In genomic region chr2:29001791-29002190, GRCh38 we compare ENCODE assay signal across 24 cellular contexts. TPM values are rescaled to one million over a fixed set of nuclear protein-coding genes. Genes with fewer than 3 reads are reported as not detected.
DNase-seq lines count a peak whose midpoint lies in the region; ATAC-seq and TF ChIP-seq lines count a peak whose summit lies in the region.
"Had no signal": no experiment of that assay in that cellular context is flagged by ENCODE, and none has a peak within 500 bp of the region (broad histone marks: within the 10 kb centered on the region; RNA-seq: fewer than 3 reads in every experiment).

No MANE protein-coding gene starts in this region.

- CTCF ChIA-PET in CD4-positive, alpha-beta T cell (lab: Charles Lee): interaction anchor here (0.7 kb wide), 1 partner anchor 20 kb away, joined by 3 read pairs; no protein-coding TSS in a partner anchor

- no peak overlapping the region for H3K4me2 ChIP-seq in BLaER1

- peak overlapping the region; percentile 92 for H3K27ac Mint-ChIP-seq in CD4-positive, alpha-beta T cell
- peak overlapping the region; percentile 53 for H3K27ac Mint-ChIP-seq in activated T-helper 17 cell treated with anti-CD3 and anti-CD28 coated beads, Interleukin-2, amount 50 U/mL, for 72 hours
- peak overlapping the region; percentile 79 to 95 (median 90) for H3K27ac Mint-ChIP-seq in naive thymus-derived CD8-positive, alpha-beta T cell
- H3K27ac Mint-ChIP-seq: activated naive CD4-positive, alpha-beta T cell treated with anti-CD3 and anti-CD28 coated beads, Interleukin-2, amount 50 U/mL, for 72 hours; activated T-cell treated with anti-CD3 and anti-CD28 coated beads, Interleukin-2, amount 50 U/mL, for 72 hours had no signal

- peaks cover 39% of the 10 kb centered on the region for H3K4me1 Mint-ChIP-seq in CD4-positive, alpha-beta T cell (ENCODE audit: low read depth)
- H3K4me1 Mint-ChIP-seq in activated T-helper 17 cell treated with anti-CD3 and anti-CD28 coated beads, Interleukin-2, amount 50 U/mL, for 72 hours: peaks cover 14% of the 10 kb centered on the region
- peaks cover 24 to 42% (median 36%) of the 10 kb centered on the region in 4 donors for H3K4me1 Mint-ChIP-seq in naive thymus-derived CD8-positive, alpha-beta T cell

- TF ChIP-seq CTCF in CD4-positive, alpha-beta T cell (IDR thresholded peaks at IDR 0.05): no peak

- no peaks in the 10 kb centered on the region for H3K27me3 Mint-ChIP-seq in CD4-positive, alpha-beta T cell
- no peaks in the 10 kb centered on the region for H3K27me3 Mint-ChIP-seq in activated T-helper 17 cell treated with anti-CD3 and anti-CD28 coated beads, Interleukin-2, amount 50 U/mL, for 72 hours
- no peaks in the 10 kb centered on the region for H3K27me3 Mint-ChIP-seq in naive thymus-derived CD8-positive, alpha-beta T cell

- no peaks in the 10 kb centered on the region for H3K27me3 ChIP-seq in BLaER1
- no peaks in the 10 kb centered on the region for H3K27me3 ChIP-seq in CD4-positive, alpha-beta T cell (ENCODE audit: control insufficient read depth, insufficient read depth, low read length)
- H3K27me3 ChIP-seq: gastrocnemius medialis, left lung, ovary had no signal

- no peaks in the 10 kb centered on the region for H3K36me3 ChIP-seq in BLaER1
- H3K36me3 ChIP-seq: gastrocnemius medialis, left lung, ovary had no signal

- peak overlapping the region; percentile 62 for H3K4me3 Mint-ChIP-seq in CD4-positive, alpha-beta T cell
- peak overlapping the region; percentile 37 for H3K4me3 Mint-ChIP-seq in activated T-helper 17 cell treated with anti-CD3 and anti-CD28 coated beads, Interleukin-2, amount 50 U/mL, for 72 hours
- peak overlapping the region in 7 of 10 donors; percentile 5 to 75 (median 46) for H3K4me3 Mint-ChIP-seq in naive thymus-derived CD8-positive, alpha-beta T cell
- H3K4me3 Mint-ChIP-seq: activated T-cell treated with anti-CD3 and anti-CD28 coated beads, Interleukin-2, amount 50 U/mL, for 72 hours had no signal

- no peaks in the 10 kb centered on the region for H3K9me3 ChIP-seq in BLaER1
- H3K9me3 ChIP-seq in CD4-positive, alpha-beta T cell (ENCODE audit: control insufficient read depth, low read length): no peaks in the 10 kb centered on the region
- H3K9me3 ChIP-seq: gastrocnemius medialis, left lung, ovary had no signal

- peaks cover 21% of the 10 kb centered on the region for H3K4me1 ChIP-seq in BLaER1
- H3K4me1 ChIP-seq: gastrocnemius medialis had no signal

- H3K9ac ChIP-seq in BLaER1: no peak overlapping the region
- H3K9ac ChIP-seq: GM23248 had no signal

- H3K4me3 ChIP-seq in BLaER1: no peak overlapping the region
- H3K4me3 ChIP-seq: gastrocnemius medialis, GM23248, left lung, ovary, skin epidermis had no signal

- no peaks in the 10 kb centered on the region for H4K20me1 ChIP-seq in BLaER1

- 0 out of 2 replicates have a peak overlapping the region, but pooled peaks have one; percentile 22 for H3K27ac ChIP-seq in BLaER1
- H3K27ac ChIP-seq in CD4-positive, alpha-beta T cell (ENCODE audit: low read depth, low read length): no peak overlapping the region
- H3K27ac ChIP-seq: gastrocnemius medialis, GM23248, HL-60, left lung, ovary had no signal

- no peaks in the 10 kb centered on the region for H3K36me3 Mint-ChIP-seq in CD4-positive, alpha-beta T cell (ENCODE audit: low read depth)
- H3K36me3 Mint-ChIP-seq in activated T-helper 17 cell treated with anti-CD3 and anti-CD28 coated beads, Interleukin-2, amount 50 U/mL, for 72 hours (ENCODE audit: low read depth): no peaks in the 10 kb centered on the region
- no peaks in the 10 kb centered on the region for H3K36me3 Mint-ChIP-seq in naive thymus-derived CD8-positive, alpha-beta T cell
- H3K36me3 Mint-ChIP-seq: activated naive CD4-positive, alpha-beta T cell treated with anti-CD3 and anti-CD28 coated beads, Interleukin-2, amount 50 U/mL, for 72 hours had no signal

- ATAC-seq in CD4-positive, alpha-beta T cell (ENCODE audit: poor library complexity): peak; percentile 43
- ATAC-seq in activated T-helper 17 cell treated with anti-CD3 and anti-CD28 coated beads, Interleukin-2, amount 50 U/mL, for 72 hours (replicated peaks): peak; percentile 25
- peak; percentile 31 to 41 for ATAC-seq in naive thymus-derived CD8-positive, alpha-beta T cell
- no peak for ATAC-seq in HG02588 (IDR thresholded peaks at IDR 0.05; ENCODE audit: unreplicated experiment)
- ATAC-seq: gastrocnemius medialis, left lung had no signal

- peak in 1 of 10 experiments; percentile 24 for DNase-seq in CD4-positive, alpha-beta T cell
- peak in 3 of 10 donors; percentile 22 to 32 (median 30) for DNase-seq in naive thymus-derived CD8-positive, alpha-beta T cell
- DNase-seq in occipital lobe (lab: John Stamatoyannopoulos, UW): no peak
- no peak for DNase-seq in KG1 (lab: John Stamatoyannopoulos, UW)
- DNase-seq: activated CD4-positive, CD25-positive, alpha-beta regulatory T cell; activated T-cell treated with anti-CD3 and anti-CD28 coated beads, Interleukin-2, amount 50 U/mL, for 72 hours; gastrocnemius medialis; GM23248; hypothalamus; Karpas-422; left lung; mesendoderm; NCI-H1436 treated with DMSO at 0.1 percent for 48 hours; NCI-H2107; NCI-H774; ovary; trophoblast cell had no signal

- intact Hi-C loops in CD4-positive, alpha-beta T cell (cut with DNase I, micrococcal nuclease): no loop called here

- no peaks in the 10 kb centered on the region for H3K9me3 Mint-ChIP-seq in CD4-positive, alpha-beta T cell
- H3K9me3 Mint-ChIP-seq in activated T-helper 17 cell treated with anti-CD3 and anti-CD28 coated beads, Interleukin-2, amount 50 U/mL, for 72 hours: no peaks in the 10 kb centered on the region
- H3K9me3 Mint-ChIP-seq in naive thymus-derived CD8-positive, alpha-beta T cell: no peaks in the 10 kb centered on the region
- H3K9me3 Mint-ChIP-seq: activated naive CD4-positive, alpha-beta T cell treated with anti-CD3 and anti-CD28 coated beads, Interleukin-2, amount 50 U/mL, for 72 hours; activated T-cell treated with anti-CD3 and anti-CD28 coated beads, Interleukin-2, amount 50 U/mL, for 72 hours had no signal

- POLR2A ChIA-PET in CD4-positive, alpha-beta T cell (lab: Charles Lee): interaction anchor here (1.2 to 4.1 kb wide), 5 partner anchors 10 to 116 kb away, joined by 3 to 80 read pairs (median 12); partner anchors contain the start of gene CLIP4
- POLR2A ChIA-PET in naive thymus-derived CD8-positive, alpha-beta T cell (lab: Charles Lee): interaction anchor here (1.0 to 2.3 kb wide), 4 partner anchors 9 to 250 kb away, joined by 4 to 17 read pairs (median 6); partner anchors contain the start of gene PPP1CB

RNA-seq across cellular contexts. Expression of gene TOGARAM2, which starts 20.7 kb away (rescaled TPM):
- 1 to 10 TPM; 2.0 to 2.3 TPM for total RNA-seq in CD4-positive, alpha-beta T cell
- total RNA-seq in activated T-helper 17 cell treated with anti-CD3 and anti-CD28 coated beads, Interleukin-2, amount 50 U/mL, for 72 hours: 1 to 10 TPM; 3.0 to 4.3 TPM
- under 1 TPM; 0.47 to 0.75 TPM for total RNA-seq in naive thymus-derived CD8-positive, alpha-beta T cell
- 1 to 10 TPM in 1 of 3 donors, under 1 TPM in 1, not detected in 1; 0.32 to 1.9 TPM for polyA plus RNA-seq in naive thymus-derived CD8-positive, alpha-beta T cell
- total RNA-seq in occipital lobe: under 0.01 TPM
- total RNA-seq: GM23248, renal cortical epithelial cell had no signal
- polyA plus RNA-seq: GM23248 had no signal
